ENCODE assay signal across 31 cellular contexts in the genomic region with DNA sequence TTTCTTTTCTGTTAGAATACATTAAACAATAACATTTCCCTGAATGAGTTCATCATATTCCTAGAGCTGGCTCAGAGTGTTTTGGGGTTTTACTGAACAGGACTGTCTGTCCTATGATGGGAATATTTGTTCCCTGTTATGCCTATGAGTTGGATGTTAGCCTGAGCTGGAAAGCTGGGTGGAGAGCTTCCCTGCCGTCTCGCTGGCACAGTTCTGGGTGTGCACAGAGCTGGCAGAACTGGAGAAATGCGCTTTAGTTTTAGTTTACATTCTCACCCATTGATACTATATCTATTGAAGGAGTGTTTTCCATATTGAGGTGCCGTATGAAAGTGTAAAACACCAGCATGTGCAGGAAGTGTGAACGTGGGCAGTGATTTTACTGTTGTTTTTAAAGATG.
DNase-seq lines count a peak whose midpoint lies in the region; ATAC-seq and TF ChIP-seq lines count a peak whose summit lies in the region.
"Had no signal": no experiment of that assay in that cellular context is flagged by ENCODE, and none has a peak within 500 bp of the region (broad histone marks: within the 10 kb centered on the region; RNA-seq: fewer than 3 reads in every experiment).

No MANE protein-coding gene starts in this region.

- no peak for DNase-seq in Karpas-422
- DNase-seq in neural progenitor cell (ENCODE audit: low spot score): no peak
- DNase-seq in HT-29 (ENCODE audit: low spot score): no peak
- DNase-seq: 8988T; ACHN; AML-193; BE2C; C1 segment of cervical spinal cord; Caco-2; Calu3; CD4-positive, alpha-beta memory T cell; CD4-positive, alpha-beta T cell; CD4-positive, CD25-positive, alpha-beta regulatory T cell; CD8-positive, alpha-beta memory T cell; CD8-positive, alpha-beta T cell; COR-L47; DMS 273 treated with DMSO at 0.1 percent for 48 hours; DMS153; DMS53; DMS79; DMS79 treated with DMSO at 0.1 percent for 48 hours; DND-41; EL had no signal

- H3K9me3 ChIP-seq in Karpas-422 (ENCODE audit: low read length) (no peaks in the 10 kb centered on the region), neural progenitor cell (ENCODE audit: low read depth) (no peaks in the 10 kb centered on the region)
- H3K9me3 ChIP-seq: A549; BE2C; BLaER1; BLaER1 treated with 17β-estradiol and CSF1 and Interleukin-3, amounts not matched to agents 10 nM and 100 nM; Caco-2 had no signal

- H3K4me2 ChIP-seq in Karpas-422 (ENCODE audit: low read depth, low read length, poor library complexity, severe bottlenecking): no peak overlapping the region
- no peak overlapping the region for H3K4me2 ChIP-seq in neural progenitor cell
- H3K4me2 ChIP-seq: A549; BLaER1; BLaER1 treated with 17β-estradiol and CSF1 and Interleukin-3, amounts not matched to agents 10 nM and 100 nM had no signal

- peak overlapping the region; percentile 12; the same call in 1 of the 2 replicates for H2AFZ ChIP-seq in Karpas-422 (ENCODE audit: low read length)
- H2AFZ ChIP-seq in neural progenitor cell (replicated peaks): no peak overlapping the region

- H3K9me3 Mint-ChIP-seq in neural progenitor cell: peaks cover 5% of the 10 kb centered on the region
- H3K9me3 Mint-ChIP-seq: CD4-positive, alpha-beta T cell; CD8-positive, alpha-beta T cell had no signal

- H3K9ac ChIP-seq in Karpas-422 (ENCODE audit: low read length): no peak overlapping the region
- no peak overlapping the region for H3K9ac ChIP-seq in neural progenitor cell
- H3K9ac ChIP-seq: BLaER1; BLaER1 treated with 17β-estradiol and CSF1 and Interleukin-3, amounts not matched to agents 10 nM and 100 nM had no signal

- H3K36me3 ChIP-seq in Karpas-422 (ENCODE audit: insufficient read depth, low read length) (no peaks in the 10 kb centered on the region), neural progenitor cell (no peaks in the 10 kb centered on the region)
- H3K36me3 ChIP-seq: BE2C; BLaER1; BLaER1 treated with 17β-estradiol and CSF1 and Interleukin-3, amounts not matched to agents 10 nM and 100 nM had no signal

- H3K27ac ChIP-seq in Karpas-422 (ENCODE audit: low read length): no peak overlapping the region
- H3K27ac ChIP-seq in neural progenitor cell: no peak overlapping the region
- H3K27ac ChIP-seq: 22Rv1; A549; BLaER1; BLaER1 treated with 17β-estradiol and CSF1 and Interleukin-3, amounts not matched to agents 10 nM and 100 nM; C4-2B had no signal

- H3K27ac Mint-ChIP-seq in neural progenitor cell: peak overlapping the region; percentile 29
- H3K27ac Mint-ChIP-seq: B cell; CD14-positive monocyte; CD4-positive, alpha-beta memory T cell; CD4-positive, alpha-beta T cell; CD4-positive, CD25-positive, alpha-beta regulatory T cell; CD8-positive, alpha-beta memory T cell; CD8-positive, alpha-beta T cell had no signal

- H3K4me1 Mint-ChIP-seq in neural progenitor cell: peaks cover 51% of the 10 kb centered on the region
- H3K4me1 Mint-ChIP-seq: CD4-positive, alpha-beta memory T cell; CD4-positive, CD25-positive, alpha-beta regulatory T cell; CD8-positive, alpha-beta memory T cell had no signal

- ATAC-seq in HG02970 (IDR thresholded peaks at IDR 0.05; ENCODE audit: low FRiP score, unreplicated experiment): no peak
- ATAC-seq: A549; CD8-positive, alpha-beta T cell had no signal

- H3K27me3 ChIP-seq in Karpas-422 (ENCODE audit: low read length): no peaks in the 10 kb centered on the region
- no peaks in the 10 kb centered on the region for H3K27me3 ChIP-seq in neural progenitor cell
- H3K27me3 ChIP-seq: BE2C; BLaER1; BLaER1 treated with 17β-estradiol and CSF1 and Interleukin-3, amounts not matched to agents 10 nM and 100 nM had no signal

- no peaks in the 10 kb centered on the region for H3F3A ChIP-seq in neural progenitor cell (ENCODE audit: low read depth)

- H3K4me1 ChIP-seq in Karpas-422 (ENCODE audit: low read length): peaks cover 23% of the 10 kb centered on the region
- peaks cover 9% of the 10 kb centered on the region for H3K4me1 ChIP-seq in neural progenitor cell
- H3K4me1 ChIP-seq: A549, Caco-2 had no signal

- peaks cover 1% of the 10 kb centered on the region for H3K36me3 Mint-ChIP-seq in neural progenitor cell
- H3K36me3 Mint-ChIP-seq: CD14-positive monocyte; CD4-positive, alpha-beta memory T cell; CD4-positive, CD25-positive, alpha-beta regulatory T cell; CD8-positive, alpha-beta memory T cell; CD8-positive, alpha-beta T cell had no signal

- no peaks in the 10 kb centered on the region for H3K9me2 ChIP-seq in Karpas-422 (replicated peaks; ENCODE audit: insufficient read depth, low read length)

- H4K20me1 ChIP-seq in Karpas-422 (ENCODE audit: insufficient read depth, low read depth, low read length) (no peaks in the 10 kb centered on the region), neural progenitor cell (ENCODE audit: low read depth) (no peaks in the 10 kb centered on the region)
- H4K20me1 ChIP-seq: BLaER1; BLaER1 treated with 17β-estradiol and CSF1 and Interleukin-3, amounts not matched to agents 10 nM and 100 nM had no signal

- H3K79me2 ChIP-seq in Karpas-422 (ENCODE audit: low read length) (no peaks in the 10 kb centered on the region), neural progenitor cell (ENCODE audit: low read depth) (no peaks in the 10 kb centered on the region)

- H3K4me3 Mint-ChIP-seq in neural progenitor cell: no peak overlapping the region
- H3K4me3 Mint-ChIP-seq: B cell; CD14-positive monocyte; CD4-positive, alpha-beta memory T cell; CD4-positive, alpha-beta T cell; CD4-positive, CD25-positive, alpha-beta regulatory T cell; CD8-positive, alpha-beta memory T cell; CD8-positive, alpha-beta T cell had no signal

- H3K4me3 ChIP-seq in Karpas-422 (ENCODE audit: low read length): no peak overlapping the region
- no peak overlapping the region for H3K4me3 ChIP-seq in neural progenitor cell
- H3K4me3 ChIP-seq: A549; BLaER1; BLaER1 treated with 17β-estradiol and CSF1 and Interleukin-3, amounts not matched to agents 10 nM and 100 nM had no signal

- H3K27me3 Mint-ChIP-seq in neural progenitor cell (ENCODE audit: insufficient read depth, low read depth): peaks cover 3% of the 10 kb centered on the region
- H3K27me3 Mint-ChIP-seq: B cell; CD8-positive, alpha-beta memory T cell had no signal

- no peak for TF ChIP-seq CTCF in neural progenitor cell (IDR thresholded peaks at IDR 0.05)
